Comparison of ENCODE assay signal across 26 cellular contexts in the genomic region with DNA sequence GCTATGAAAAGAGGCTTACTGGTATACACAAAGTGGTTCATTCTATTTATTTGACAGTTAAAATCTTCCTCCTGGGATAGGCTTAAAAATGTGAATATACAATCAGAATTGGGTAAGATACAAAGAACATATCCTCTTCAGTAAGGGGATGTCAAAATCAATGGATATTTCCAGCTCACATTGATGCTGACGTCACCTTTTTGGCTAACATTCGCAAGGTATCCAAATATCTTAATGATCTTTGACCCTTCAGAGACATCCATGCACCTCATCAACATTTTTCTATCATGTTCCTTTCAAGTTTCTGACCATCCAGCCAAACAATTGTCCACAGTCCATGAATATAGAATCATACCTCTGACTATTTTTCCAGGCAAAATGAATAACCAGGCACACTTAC.
"Had no signal": no experiment of that assay in that cellular context is flagged by ENCODE, and none has a peak within 500 bp of the region (broad histone marks: within the 10 kb centered on the region; RNA-seq: fewer than 3 reads in every experiment).

No MANE protein-coding gene starts in this region.

- H3K4me3 ChIP-seq: stomach, suprapubic skin, testis, thoracic aorta, thyroid gland, tibial artery, tibial nerve, transverse colon, upper lobe of left lung, upper lobe of right lung, uterus, vagina had no signal

- H3K9me3 ChIP-seq: testis, thoracic aorta, thyroid gland, uterus had no signal

- DNase-seq: stimulated activated CD4-positive, alpha-beta T cell treated with anti-CD3 and anti-CD28 coated beads, Interleukin-2, amount 100 ng/mL, for 48 hours; stimulated activated CD4-positive, alpha-beta T cell treated with anti-CD3 and anti-CD28 coated beads, Interleukin-4, amount 100 ng/mL, for 1 hour; stimulated activated CD4-positive, alpha-beta T cell treated with anti-CD3 and anti-CD28 coated beads, Interleukin-4, amount 100 ng/mL, for 24 hours; stimulated activated CD4-positive, alpha-beta T cell treated with anti-CD3 and anti-CD28 coated beads, Interleukin-4, amount 100 ng/mL, for 4 hours; stimulated activated CD8-positive, alpha-beta memory T cell treated with anti-CD3 and anti-CD28 coated beads, Interleukin-4, amount 100 ng/mL, for 48 hours; stimulated activated naive B cell treated with anti-CD40 and anti-IgM and Interleukin-4, amounts not matched to agents 10 μg/mL and 1 μg/mL and 100 μg/mL, for 72 hours; stimulated activated naive CD4-positive, alpha-beta T cell; stimulated activated naive CD4-positive, alpha-beta T cell treated with Interleukin-2 at 50 U/mL for 16 hours; stimulated activated naive CD8-positive, alpha-beta T cell treated with anti-CD3 and anti-CD28 coated beads, Interleukin-15, amount 100 ng/mL, for 72 hours; stimulated activated naive CD8-positive, alpha-beta T cell treated with anti-CD3 and anti-CD28 coated beads, Interleukin-15, Interleukin-2, amounts not matched to agents 100 U/mL and 50 U/mL, for 24 hours; stomach; substantia nigra; testis; thyroid gland; tibial artery; transverse colon; upper lobe of left lung; upper lobe of right lung; uterus had no signal

- ATAC-seq: stimulated activated effector memory CD8-positive, alpha-beta T cell treated with anti-CD3 and anti-CD28 coated beads, Interleukin-12 subunit alpha, Interleukin-12 subunit beta, amount 100 ng/mL, for 72 hours; stimulated activated memory B cell treated with anti-CD40 and anti-IgM and Interleukin-4, amounts not matched to agents 10 μg/mL and 1 μg/mL and 100 μg/mL, for 72 hours; stimulated activated naive B cell treated with anti-CD40 and anti-IgM and Interleukin-4, amounts not matched to agents 10 μg/mL and 1 μg/mL and 100 μg/mL, for 72 hours; stimulated activated naive CD8-positive, alpha-beta T cell treated with anti-CD3 and anti-CD28 coated beads, Interleukin-15, amount 100 ng/mL, for 72 hours; stimulated activated naive CD8-positive, alpha-beta T cell treated with anti-CD3 and anti-CD28 coated beads, Interleukin-15, Interleukin-2, amounts not matched to agents 100 U/mL and 50 U/mL, for 24 hours; upper lobe of right lung had no signal

- H3K36me3 ChIP-seq: stomach, suprapubic skin, thoracic aorta, thyroid gland, tibial artery, tibial nerve, transverse colon, upper lobe of left lung, upper lobe of right lung, uterus, vagina had no signal

- H3K27me3 ChIP-seq: stomach, suprapubic skin, testis, thyroid gland, tibial artery, tibial nerve, transverse colon, upper lobe of left lung, upper lobe of right lung, uterus, vagina had no signal

- FAIRE-seq: urothelium cell line had no signal

- H3K27ac ChIP-seq: stomach, suprapubic skin, testis, thoracic aorta, thyroid gland, tibial artery, tibial nerve, transverse colon, upper lobe of left lung, upper lobe of right lung, uterus, vagina had no signal

- H3K4me1 ChIP-seq: stomach, suprapubic skin, testis, thyroid gland, tibial artery, tibial nerve, transverse colon, upper lobe of left lung, upper lobe of right lung, uterus, vagina had no signal
